Comparison of ENCODE assay signal across 23 cellular contexts in genomic region chr5:143663872-143664271, GRCh38.
DNase-seq lines count a peak whose midpoint lies in the region; ATAC-seq and TF ChIP-seq lines count a peak whose summit lies in the region.
"Had no signal": no experiment of that assay in that cellular context is flagged by ENCODE, and none has a peak within 500 bp of the region (broad histone marks: within the 10 kb centered on the region; RNA-seq: fewer than 3 reads in every experiment).

No MANE protein-coding gene starts in this region.

- no peak for TF ChIP-seq CTCF in SK-N-SH (IDR thresholded peaks at IDR 0.05)
- TF ChIP-seq CTCF in Loucy (conservative IDR thresholded peaks at IDR 0.05; ENCODE audit: low read length), result no peak
- no peak for TF ChIP-seq CTCF in mucosa of descending colon (IDR thresholded peaks at IDR 0.05)
- no peak for TF ChIP-seq CTCF in transverse colon (IDR thresholded peaks at IDR 0.05)

- CTCF ChIA-PET in SK-N-SH (lab: Yijun Ruan, JAX), result no interaction called here
- CTCF ChIA-PET in activated CD4-positive, alpha-beta T cell treated with anti-CD3 and anti-CD28 coated beads, Interleukin-2, amount 10 ng/mL, durations not matched to agents 7 days and 5 days (lab: Charles Lee), result interaction anchor here (1.5 kb wide), 1 partner anchor 56 kb away, joined by 3 read pairs; no protein-coding TSS in a partner anchor

- no peaks in the 10 kb centered on the region for H4K20me1 ChIP-seq in SK-N-SH (ENCODE audit: insufficient read depth)
- H4K20me1 ChIP-seq in Loucy (ENCODE audit: insufficient read depth, low read length, poor library complexity, severe bottlenecking), result no peaks in the 10 kb centered on the region
- H4K20me1 ChIP-seq: BLaER1 treated with 17β-estradiol and CSF1 and Interleukin-3, amounts not matched to agents 10 nM and 100 nM had no signal

- peaks cover 5% of the 10 kb centered on the region for H3K27me3 Mint-ChIP-seq in activated CD4-positive, alpha-beta T cell treated with anti-CD3 and anti-CD28 coated beads, Interleukin-2, amount 10 ng/mL, durations not matched to agents 7 days and 5 days
- H3K27me3 Mint-ChIP-seq: CD4-positive, alpha-beta T cell had no signal

- H3K4me3 ChIP-seq in SK-N-SH (ENCODE audit: low read depth in 2 of 2, low read length in 1 of 2) (no peak overlapping the region), Loucy (ENCODE audit: low read length, poor library complexity, severe bottlenecking) (no peak overlapping the region), mucosa of descending colon (no peak overlapping the region), transverse colon (no peak overlapping the region)
- H3K4me3 ChIP-seq: A549; BLaER1 treated with 17β-estradiol and CSF1 and Interleukin-3, amounts not matched to agents 10 nM and 100 nM; HAP-1 had no signal

- no peak for TF ChIP-seq RAD21 in SK-N-SH (IDR thresholded peaks at IDR 0.05; ENCODE audit: low read length)

- H3K27me3 ChIP-seq in SK-N-SH (ENCODE audit: insufficient read depth), result no peaks in the 10 kb centered on the region
- H3K27me3 ChIP-seq in Loucy (ENCODE audit: insufficient read depth, low read length, poor library complexity, severe bottlenecking), result no peaks in the 10 kb centered on the region
- H3K27me3 ChIP-seq in transverse colon, result no peaks in the 10 kb centered on the region
- H3K27me3 ChIP-seq: BE2C; BLaER1 treated with 17β-estradiol and CSF1 and Interleukin-3, amounts not matched to agents 10 nM and 100 nM had no signal

- TF ChIP-seq POLR2A in transverse colon (IDR thresholded peaks at IDR 0.05), result no peak

- no peak overlapping the region for H3K27ac Mint-ChIP-seq in activated CD4-positive, alpha-beta T cell treated with anti-CD3 and anti-CD28 coated beads, Interleukin-2, amount 10 ng/mL, durations not matched to agents 7 days and 5 days
- H3K27ac Mint-ChIP-seq: CD4-positive, alpha-beta T cell had no signal

- H3K9me3 ChIP-seq in SK-N-SH, result no peaks in the 10 kb centered on the region
- H3K9me3 ChIP-seq in Loucy (ENCODE audit: insufficient read depth, low read depth, low read length), result no peaks in the 10 kb centered on the region
- no peaks in the 10 kb centered on the region for H3K9me3 ChIP-seq in mucosa of descending colon
- no peaks in the 10 kb centered on the region for H3K9me3 ChIP-seq in transverse colon
- H3K9me3 ChIP-seq: A549; BE2C; BLaER1 treated with 17β-estradiol and CSF1 and Interleukin-3, amounts not matched to agents 10 nM and 100 nM; HAP-1 had no signal

- WGBS in SK-N-SH (ENCODE audit: low lambda C conversion rate), result 100% methylated on average over 2 of the region's 2 CpGs
- 55 to 75% methylated on average over 2 of the region's 2 CpGs for WGBS in transverse colon (ENCODE audit: low coverage in 1 of 2), 2 donors

- H3K9ac ChIP-seq in SK-N-SH (no peak overlapping the region), Loucy (ENCODE audit: low read depth, low read length, poor library complexity, severe bottlenecking) (no peak overlapping the region)
- H3K9ac ChIP-seq: BLaER1 treated with 17β-estradiol and CSF1 and Interleukin-3, amounts not matched to agents 10 nM and 100 nM had no signal

- H3K79me2 ChIP-seq in SK-N-SH (ENCODE audit: insufficient read depth), result no peaks in the 10 kb centered on the region
- H3K79me2 ChIP-seq in Loucy (ENCODE audit: insufficient read depth, low read length), result no peaks in the 10 kb centered on the region

- H3K4me1 ChIP-seq in SK-N-SH (ENCODE audit: control insufficient read depth in 1 of 2, insufficient read depth in 2 of 2, low read depth in 1 of 2, low read length in 1 of 2) (peaks cover 0 to 6% of the 10 kb centered on the region in 2 experiments; a peak in 1 of 4 replicates), Loucy (ENCODE audit: insufficient read depth, low read length, poor library complexity, severe bottlenecking) (peaks cover 20% of the 10 kb centered on the region), mucosa of descending colon (ENCODE audit: low read depth) (no peaks in the 10 kb centered on the region), transverse colon (no peaks in the 10 kb centered on the region)
- H3K4me1 ChIP-seq: BE2C, HAP-1 had no signal

- H3K36me3 ChIP-seq in SK-N-SH (replicated peaks in 1 of 2; ENCODE audit: control insufficient read depth in 1 of 2, insufficient read depth in 2 of 2, low read length in 1 of 2), result no peaks in the 10 kb centered on the region
- no peaks in the 10 kb centered on the region for H3K36me3 ChIP-seq in Loucy (ENCODE audit: insufficient read depth, low read length)
- H3K36me3 ChIP-seq in mucosa of descending colon (ENCODE audit: low read depth), result no peaks in the 10 kb centered on the region
- no peaks in the 10 kb centered on the region for H3K36me3 ChIP-seq in transverse colon
- H3K36me3 ChIP-seq: BE2C; BLaER1 treated with 17β-estradiol and CSF1 and Interleukin-3, amounts not matched to agents 10 nM and 100 nM; HAP-1 had no signal

- in situ Hi-C loops in transverse colon (cut with MboI; ENCODE audit: low pct_ligation_motif_present in 1 of 4, low pct_unique_long_range_greater_than_20kb in 1 of 4, low sequenced_read_pairs in 3 of 4), result no loop called here

- no peaks in the 10 kb centered on the region for H3K9me2 ChIP-seq in SK-N-SH
- H3K9me2 ChIP-seq in Loucy (replicated peaks; ENCODE audit: low read depth, low read length), result no peaks in the 10 kb centered on the region

- H2AFZ ChIP-seq in SK-N-SH (ENCODE audit: low read depth) (no peak overlapping the region), Loucy (ENCODE audit: low read length) (no peak overlapping the region)

- no peaks in the 10 kb centered on the region for H3K9me3 Mint-ChIP-seq in activated CD4-positive, alpha-beta T cell treated with anti-CD3 and anti-CD28 coated beads, Interleukin-2, amount 10 ng/mL, durations not matched to agents 7 days and 5 days
- H3K9me3 Mint-ChIP-seq: CD4-positive, alpha-beta T cell; CD8-positive, alpha-beta memory T cell had no signal

- TF ChIP-seq EP300 in SK-N-SH (IDR thresholded peaks at IDR 0.05; ENCODE audit: borderline replicate concordance in 1 of 2, low read depth in 1 of 2, low read length in 1 of 2) (no peak), transverse colon (IDR thresholded peaks at IDR 0.05; ENCODE audit: low read depth) (no peak)

- no peaks in the 10 kb centered on the region for H3K36me3 Mint-ChIP-seq in activated CD4-positive, alpha-beta T cell treated with anti-CD3 and anti-CD28 coated beads, Interleukin-2, amount 10 ng/mL, durations not matched to agents 7 days and 5 days (ENCODE audit: low read depth)
- H3K36me3 Mint-ChIP-seq: CD14-positive monocyte; CD8-positive, alpha-beta memory T cell had no signal

- intact Hi-C loops in left colon (cut with DNase I, micrococcal nuclease), result no loop called here
- intact Hi-C loops in mucosa of descending colon (cut with DNase I, micrococcal nuclease), result no loop called here
- intact Hi-C loops in transverse colon (cut with DNase I; ENCODE audit: low total_unique reads), result no loop called here

- POLR2A ChIA-PET in SK-N-SH (lab: Yijun Ruan, JAX), result no interaction called here
- POLR2A ChIA-PET in activated CD4-positive, alpha-beta T cell treated with anti-CD3 and anti-CD28 coated beads, Interleukin-2, amount 10 ng/mL, durations not matched to agents 7 days and 5 days (lab: Charles Lee), result no interaction called here

- H3K27ac ChIP-seq in SK-N-SH (ENCODE audit: low read depth in 2 of 2, low read length in 1 of 2) (no peak overlapping the region), transverse colon (no peak overlapping the region)
- H3K27ac ChIP-seq: BLaER1 treated with 17β-estradiol and CSF1 and Interleukin-3, amounts not matched to agents 10 nM and 100 nM had no signal

- DNase-seq in SK-N-SH (no peak), left colon (no peak), mucosa of descending colon (peak in 1 of 3 donors; percentile 10), transverse colon (no peak), HuH-7.5 (ENCODE audit: low spot score) (no peak)
- DNase-seq in activated CD4-positive, alpha-beta T cell treated with anti-CD3 and anti-CD28 coated beads, Interleukin-2, amount 10 ng/mL, durations not matched to agents 7 days and 5 days, result no peak
- DNase-seq: 8988T; ACHN; AML-193; BE2C; CD4-positive, alpha-beta T cell; CD8-positive, alpha-beta memory T cell; DMS 273 treated with DMSO at 0.1 percent for 48 hours; DMS79; EL; GDM1; GOT3 had no signal

- H3F3A ChIP-seq in SK-N-SH (replicated peaks; ENCODE audit: insufficient read depth) (no peaks in the 10 kb centered on the region), Loucy (ENCODE audit: low read depth) (no peaks in the 10 kb centered on the region)

- H3K4me3 Mint-ChIP-seq in activated CD4-positive, alpha-beta T cell treated with anti-CD3 and anti-CD28 coated beads, Interleukin-2, amount 10 ng/mL, durations not matched to agents 7 days and 5 days, result no peak overlapping the region
- H3K4me3 Mint-ChIP-seq: CD14-positive monocyte; CD4-positive, alpha-beta T cell; CD8-positive, alpha-beta memory T cell had no signal

- no peaks in the 10 kb centered on the region for H3K4me1 Mint-ChIP-seq in activated CD4-positive, alpha-beta T cell treated with anti-CD3 and anti-CD28 coated beads, Interleukin-2, amount 10 ng/mL, durations not matched to agents 7 days and 5 days
- H3K4me1 Mint-ChIP-seq: CD8-positive, alpha-beta memory T cell had no signal

- no peak overlapping the region for H3K4me2 ChIP-seq in SK-N-SH
- H3K4me2 ChIP-seq in Loucy (ENCODE audit: low read depth, low read length, poor library complexity, severe bottlenecking), result peak overlapping the region; percentile 22
- H3K4me2 ChIP-seq: A549 had no signal

- ATAC-seq in SK-N-SH treated with all-trans-retinoic acid at 6 μM for 48 hours (no peak), left colon (peak; percentile 94), mucosa of descending colon (peak; percentile 89)
- ATAC-seq: A549 had no signal

TF ChIP-seq in SK-N-SH treated with all-trans-retinoic acid at 6 μM for 48 hours, 23 proteins besides CTCF, POLR2A, EP300 and RAD21 (continues in another document):
- no peak for TF ChIP-seq ZC3H10 (CRISPR knock-in tag; IDR thresholded peaks at IDR 0.05)
- TF ChIP-seq ZFP3 (CRISPR knock-in tag; IDR thresholded peaks at IDR 0.05), result peak; percentile 38; the same call in 1 of the 2 replicates

TF ChIP-seq in SK-N-SH, 30 proteins besides CTCF, POLR2A, EP300 and RAD21:
- TF ChIP-seq MAX (IDR thresholded peaks at IDR 0.05; ENCODE audit: low read depth) (no peak), TCF12 (IDR thresholded peaks at IDR 0.05) (no peak), FOXM1 (IDR thresholded peaks at IDR 0.05; ENCODE audit: low read depth) (no peak), FOXJ3 (CRISPR knock-in tag; IDR thresholded peaks at IDR 0.05) (no peak), MEF2A (IDR thresholded peaks at IDR 0.05; ENCODE audit: borderline replicate concordance, low read depth) (no peak), CHD2 (IDR thresholded peaks at IDR 0.05; ENCODE audit: low read length, partially characterized antibody) (no peak), RFX5 (IDR thresholded peaks at IDR 0.05; ENCODE audit: low read length) (no peak), FOSL2 (IDR thresholded peaks at IDR 0.05; ENCODE audit: borderline replicate concordance, low read depth) (no peak), YY1 (IDR thresholded peaks at IDR 0.05; ENCODE audit: low read depth) (no peak), EZH2phosphoT487 (IDR thresholded peaks at IDR 0.05; ENCODE audit: borderline replicate concordance, low read depth) (no peak)
TF ChIP-seq in SK-N-SH: peak in this region for 0.
